Comparison of ENCODE assay signal across 12 cellular contexts in genomic region chr5:119285070-119285916, GRCh38.
DNase-seq lines count a peak whose midpoint lies in the region; ATAC-seq and TF ChIP-seq lines count a peak whose summit lies in the region.
"Had no signal": no experiment of that assay in that cellular context is flagged by ENCODE, and none has a peak within 500 bp of the region (broad histone marks: within the 10 kb centered on the region; RNA-seq: fewer than 3 reads in every experiment).

No MANE protein-coding gene starts in this region.

- peaks cover 100% of the 10 kb centered on the region for H3K4me1 Mint-ChIP-seq in CD4-positive, alpha-beta T cell (ENCODE audit: low read depth)
- H3K4me1 Mint-ChIP-seq in HFFc6 (ENCODE audit: low read depth), result peaks cover 55% of the 10 kb centered on the region
- H3K4me1 Mint-ChIP-seq in naive thymus-derived CD8-positive, alpha-beta T cell, result peaks cover 47 to 100% (median 100%) of the 10 kb centered on the region in 4 donors

- POLR2A ChIA-PET in CD4-positive, alpha-beta T cell (lab: Charles Lee), result interaction anchor here (0.9 to 9.2 kb wide), 6 partner anchors 11 to 55 kb away, joined by 4 to 90 read pairs (median 11); no protein-coding TSS in a partner anchor
- POLR2A ChIA-PET in naive thymus-derived CD8-positive, alpha-beta T cell (lab: Charles Lee), result interaction anchor here (0.8 to 3.3 kb wide), 7 partner anchors 8 to 55 kb away, joined by 3 to 9 read pairs (median 4); no protein-coding TSS in a partner anchor

- H3K27me3 Mint-ChIP-seq in CD4-positive, alpha-beta T cell, result no peaks in the 10 kb centered on the region
- no peaks in the 10 kb centered on the region; the same call in 1 of the 2 replicates for H3K27me3 Mint-ChIP-seq in HFFc6 (ENCODE audit: insufficient read depth)
- no peaks in the 10 kb centered on the region for H3K27me3 Mint-ChIP-seq in naive thymus-derived CD8-positive, alpha-beta T cell

- peak overlapping the region; percentile 64 for H3K27ac ChIP-seq in CD4-positive, alpha-beta T cell (ENCODE audit: low read depth, low read length)

- H3K4me3 ChIP-seq in HAP-1, result no peak overlapping the region
- H3K4me3 ChIP-seq: skin epidermis had no signal

- no peak for DNase-seq in CD4-positive, alpha-beta T cell
- no peak for DNase-seq in HFFc6
- DNase-seq in astrocyte of the hippocampus (ENCODE audit: low read depth, low spot score), result peak; percentile 42
- DNase-seq in naive thymus-derived CD8-positive, alpha-beta T cell, result peak in 1 of 10 donors; percentile 39
- no peak for DNase-seq in HAP-1 (ENCODE audit: low spot score in 2 of 2)
- DNase-seq in RKO (ENCODE audit: low spot score), result no peak
- DNase-seq: activated CD4-positive, CD25-positive, alpha-beta regulatory T cell treated with anti-CD3 and anti-CD28 coated beads, Interleukin-2, amount 50 U/mL, for 72 hours; anterior cingulate cortex; NCI-H1105; NCI-H510A had no signal

- H3K27me3 ChIP-seq in CD4-positive, alpha-beta T cell (ENCODE audit: control insufficient read depth, insufficient read depth, low read length), result no peaks in the 10 kb centered on the region
- H3K27me3 ChIP-seq in HAP-1 (ENCODE audit: low read depth), result no peaks in the 10 kb centered on the region

- peaks cover 72% of the 10 kb centered on the region for H3K36me3 Mint-ChIP-seq in CD4-positive, alpha-beta T cell (ENCODE audit: low read depth)
- H3K36me3 Mint-ChIP-seq in HFFc6 (ENCODE audit: low read depth), result no peaks in the 10 kb centered on the region
- H3K36me3 Mint-ChIP-seq in naive thymus-derived CD8-positive, alpha-beta T cell, result peaks cover 0 to 34% (median 11%) of the 10 kb centered on the region in 3 donors

- in situ Hi-C loops in HAP-1 (cut with MboI; ENCODE audit: low sequenced_read_pairs), result no loop called here

- TF ChIP-seq CTCF in CD4-positive, alpha-beta T cell (IDR thresholded peaks at IDR 0.05), result no peak
- TF ChIP-seq CTCF in HFFc6 (IDR thresholded peaks at IDR 0.05), result no peak

- CTCF ChIA-PET in CD4-positive, alpha-beta T cell (lab: Charles Lee), result interaction anchor here (1.3 kb wide), 1 partner anchor 30 kb away, joined by 5 read pairs; no protein-coding TSS in a partner anchor

- peak overlapping the region; percentile 82 for H3K4me3 Mint-ChIP-seq in CD4-positive, alpha-beta T cell
- no peak overlapping the region for H3K4me3 Mint-ChIP-seq in HFFc6
- H3K4me3 Mint-ChIP-seq in naive thymus-derived CD8-positive, alpha-beta T cell, result peak overlapping the region; percentile 50 to 100 (median 84)

- H3K9me3 Mint-ChIP-seq in CD4-positive, alpha-beta T cell, result no peaks in the 10 kb centered on the region
- no peaks in the 10 kb centered on the region for H3K9me3 Mint-ChIP-seq in HFFc6
- H3K9me3 Mint-ChIP-seq in naive thymus-derived CD8-positive, alpha-beta T cell, result peaks cover 0 to under 1% (median 0%) of the 10 kb centered on the region in 9 donors

- no peaks in the 10 kb centered on the region for H3K9me3 ChIP-seq in CD4-positive, alpha-beta T cell (ENCODE audit: control insufficient read depth, low read length)
- no peaks in the 10 kb centered on the region for H3K9me3 ChIP-seq in HAP-1

- ATAC-seq in CD4-positive, alpha-beta T cell (ENCODE audit: poor library complexity), result peak; percentile 45
- ATAC-seq in naive thymus-derived CD8-positive, alpha-beta T cell, result peak; percentile 43 to 66
- ATAC-seq in HG02884 (IDR thresholded peaks at IDR 0.05; ENCODE audit: unreplicated experiment), result no peak

- intact Hi-C loops in CD4-positive, alpha-beta T cell (cut with DNase I, micrococcal nuclease), result no loop called here

- no peaks in the 10 kb centered on the region; the same call in 1 of the 2 replicates for H3K36me3 ChIP-seq in HAP-1 (replicated peaks)

- H3K4me1 ChIP-seq in HAP-1, result peaks cover 20% of the 10 kb centered on the region

- H3K27ac Mint-ChIP-seq in CD4-positive, alpha-beta T cell, result peak overlapping the region; percentile 97
- 0 out of 2 replicates have a peak overlapping the region, but pooled peaks have one; percentile 6 for H3K27ac Mint-ChIP-seq in HFFc6
- peak overlapping the region; percentile 89 to 98 (median 96) for H3K27ac Mint-ChIP-seq in naive thymus-derived CD8-positive, alpha-beta T cell

Comparison
In these comparisons a context has a peak if more than half of its experiments do, and no peak if none do; other contexts are left out.
1. H3K27ac Mint-ChIP-seq: peak in every context shown above with its lines; median percentile 97 in CD4-positive, alpha-beta T cell; 96 in naive thymus-derived CD8-positive, alpha-beta T cell; 6 in HFFc6.